1 cellular context compared by ENCODE assay signal in genomic region chr15:50114381-50114780, GRCh38.
TF ChIP-seq lines count a peak whose summit lies in the region.

No MANE protein-coding gene starts in this region.

TF ChIP-seq in GM23338, 12 proteins besides CTCF, POLR2A, EP300 and RAD21 (continued from another document):
- TF ChIP-seq ZNF462 (CRISPR knock-in tag; IDR thresholded peaks at IDR 0.05) = no peak
